1 cellular context compared by ENCODE assay signal in the genomic region with DNA sequence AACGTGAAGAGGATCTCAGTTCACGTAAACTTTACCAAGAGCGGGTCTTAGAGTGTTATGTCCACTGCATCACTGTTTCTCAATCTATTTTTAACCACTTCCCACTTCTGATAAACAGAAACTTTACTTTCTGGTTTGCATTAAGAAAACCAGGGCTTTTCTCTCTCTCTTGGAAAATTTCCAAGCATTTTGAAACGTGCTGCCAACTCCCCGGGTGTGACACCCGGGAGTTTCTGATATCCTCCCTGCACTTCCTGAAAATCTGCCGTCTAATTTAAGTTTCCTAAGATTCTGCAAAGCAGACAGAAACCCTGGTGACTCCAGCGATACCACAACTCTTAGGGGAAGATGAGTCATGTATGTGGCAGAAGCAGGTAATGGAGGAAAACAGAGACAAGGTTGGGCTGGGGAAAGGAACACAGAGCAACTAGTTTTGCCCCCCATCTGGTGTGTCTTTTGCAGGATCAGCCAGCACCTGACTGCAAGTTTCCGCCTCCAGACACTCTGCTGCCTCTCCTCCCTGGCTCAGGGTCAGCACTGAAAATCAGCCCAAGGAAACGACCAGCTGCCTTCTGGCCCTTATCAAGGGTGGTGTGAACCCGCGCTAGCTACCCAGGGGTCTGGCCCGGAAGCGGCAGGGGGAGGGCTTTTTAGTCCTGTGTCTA.
TF ChIP-seq lines count a peak whose summit lies in the region.

No MANE protein-coding gene starts in this region.

TF ChIP-seq in K562, 482 proteins besides CTCF, POLR2A, EP300 and RAD21 (continued from another document):
- TF ChIP-seq PCBP1 (IDR thresholded peaks at IDR 0.05; ENCODE audit: low read depth, low read length, poor library complexity, severe bottlenecking) (no peak), KDM1A (IDR thresholded peaks at IDR 0.05) (peak in 1 of 2 experiments; percentile 34; a peak in 1 of 4 replicates), ZSCAN29 (IDR thresholded peaks at IDR 0.05) (no peak), MCM2 (IDR thresholded peaks at IDR 0.05; ENCODE audit: low read depth) (no peak), RUNX1 (IDR thresholded peaks at IDR 0.05; ENCODE audit: low read depth) (no peak), ZNF696 (CRISPR knock-in tag; conservative IDR thresholded peaks at IDR 0.05) (no peak), HIVEP1 (CRISPR knock-in tag; IDR thresholded peaks at IDR 0.05) (no peak), HNRNPUL1 (IDR thresholded peaks at IDR 0.05; ENCODE audit: low read length) (no peak), SMARCA4 (IDR thresholded peaks at IDR 0.05) (peak; percentile 38; the same call in 1 of the 2 replicates)
TF ChIP-seq in K562: peak in this region for 27.
